In the genomic region with DNA sequence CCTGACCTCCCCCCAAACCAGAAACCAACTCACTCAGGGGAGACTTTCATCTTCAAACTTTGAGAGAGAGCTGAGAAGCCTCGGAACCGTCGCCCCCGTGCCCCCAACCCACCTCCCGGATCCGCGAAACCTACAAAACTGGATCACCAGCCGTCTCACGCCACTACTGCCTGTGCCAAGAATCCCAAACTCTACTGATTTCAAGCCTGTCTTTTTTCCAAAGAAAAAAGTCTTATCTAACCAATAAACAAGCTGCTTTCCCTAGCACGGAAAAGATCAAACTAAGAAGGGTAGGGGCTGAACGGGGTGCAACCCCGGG, we compare ENCODE assay signal across 8 cellular contexts. TPM values are rescaled to one million over a fixed set of nuclear protein-coding genes. Genes with fewer than 3 reads are reported as not detected.
A peak's percentile ranks its signal among the peaks of the same experiment; 100 is the strongest.
DNase-seq lines count a peak whose midpoint lies in the region; ATAC-seq and TF ChIP-seq lines count a peak whose summit lies in the region.

No MANE protein-coding gene starts in this region.

- H3K4me3 Mint-ChIP-seq in stimulated activated naive CD8-positive, alpha-beta T cell treated with anti-CD3 and anti-CD28 coated beads, Interleukin-15, amount 100 ng/mL, for 72 hours = peak overlapping the region; percentile 75 to 86
- peak overlapping the region; percentile 80 for H3K4me3 Mint-ChIP-seq in MCF 10A (ENCODE audit: unreplicated experiment)

- peak overlapping the region; percentile 72 for H3K4me3 ChIP-seq in mucosa of descending colon

- DNase-seq in stimulated activated naive CD8-positive, alpha-beta T cell treated with anti-CD3 and anti-CD28 coated beads, Interleukin-15, amount 100 ng/mL, for 72 hours = no peak
- no peak for DNase-seq in stimulated activated naive CD8-positive, alpha-beta T cell treated with anti-CD3 and anti-CD28 coated beads, Interleukin-15, Interleukin-2, amounts not matched to agents 100 U/mL and 50 U/mL, for 24 hours
- no peak for DNase-seq in MCF 10A (ENCODE audit: unreplicated experiment)
- no peak for DNase-seq in mucosa of descending colon
- DNase-seq in activated CD8-positive, alpha-beta memory T cell treated with anti-CD3 and anti-CD28 coated beads for 24 hours = no peak

- no peak for TF ChIP-seq CTCF in MCF 10A (IDR thresholded peaks at IDR 0.05; ENCODE audit: unreplicated experiment)
- no peak for TF ChIP-seq CTCF in mucosa of descending colon (IDR thresholded peaks at IDR 0.05)

- POLR2A ChIA-PET in MCF 10A (lab: Yijun Ruan, JAX) = no interaction called here

- no TSS peak for BruUV-seq in MCF 10A (replicated peaks; lab: Mats Ljungman, UMichigan)

- H3K4me1 ChIP-seq in mucosa of descending colon (ENCODE audit: low read depth) = peaks cover 34% of the 10 kb centered on the region

- CTCF ChIA-PET in MCF 10A (lab: Yijun Ruan, JAX) = interaction anchor here (0.6 to 1.5 kb wide), 7 partner anchors 17 to 337 kb away, joined by 3 to 9 read pairs (median 3); no protein-coding TSS in a partner anchor

- H3K27me3 Mint-ChIP-seq in stimulated activated naive CD8-positive, alpha-beta T cell treated with anti-CD3 and anti-CD28 coated beads, Interleukin-15, amount 100 ng/mL, for 72 hours = no peaks in the 10 kb centered on the region
- peaks cover 10% of the 10 kb centered on the region for H3K27me3 Mint-ChIP-seq in MCF 10A (ENCODE audit: insufficient read depth, unreplicated experiment)

- H3K9me3 Mint-ChIP-seq in stimulated activated naive CD8-positive, alpha-beta T cell treated with anti-CD3 and anti-CD28 coated beads, Interleukin-15, amount 100 ng/mL, for 72 hours = no peaks in the 10 kb centered on the region
- H3K9me3 Mint-ChIP-seq in MCF 10A (ENCODE audit: unreplicated experiment) = no peaks in the 10 kb centered on the region

- no peak overlapping the region for H3K27ac Mint-ChIP-seq in stimulated activated naive CD8-positive, alpha-beta T cell treated with anti-CD3 and anti-CD28 coated beads, Interleukin-15, amount 100 ng/mL, for 72 hours
- no peak overlapping the region for H3K27ac Mint-ChIP-seq in MCF 10A (ENCODE audit: low read depth, unreplicated experiment)

- H3K36me3 ChIP-seq in mucosa of descending colon (ENCODE audit: low read depth) = no peaks in the 10 kb centered on the region

- H3K4me1 Mint-ChIP-seq in stimulated activated naive CD8-positive, alpha-beta T cell treated with anti-CD3 and anti-CD28 coated beads, Interleukin-15, amount 100 ng/mL, for 72 hours = peaks cover 29% of the 10 kb centered on the region
- H3K4me1 Mint-ChIP-seq in MCF 10A (ENCODE audit: insufficient read depth, unreplicated experiment) = no peaks in the 10 kb centered on the region

- no peaks in the 10 kb centered on the region for H3K9me3 ChIP-seq in mucosa of descending colon

- H3K36me3 Mint-ChIP-seq in MCF 10A (ENCODE audit: insufficient read depth, unreplicated experiment) = peaks cover 5% of the 10 kb centered on the region

- ATAC-seq in stimulated activated naive CD8-positive, alpha-beta T cell treated with anti-CD3 and anti-CD28 coated beads, Interleukin-15, amount 100 ng/mL, for 72 hours = no peak
- ATAC-seq in stimulated activated naive CD8-positive, alpha-beta T cell treated with anti-CD3 and anti-CD28 coated beads, Interleukin-15, Interleukin-2, amounts not matched to agents 100 U/mL and 50 U/mL, for 24 hours = no peak
- ATAC-seq in mucosa of descending colon (no peak), GM18861 (IDR thresholded peaks at IDR 0.05; ENCODE audit: unreplicated experiment) (no peak), HG02678 (IDR thresholded peaks at IDR 0.05; ENCODE audit: unreplicated experiment) (no peak), GM21367 (IDR thresholded peaks at IDR 0.05; ENCODE audit: unreplicated experiment) (no peak)

- intact Hi-C loops in MCF 10A (cut with micrococcal nuclease) = no loop called here
- intact Hi-C loops in mucosa of descending colon (cut with DNase I, micrococcal nuclease) = loop anchor here in 1 of 2 donors (10.0 kb wide), 1 partner anchor 105 kb away; no protein-coding TSS in a partner anchor

RNA-seq across cellular contexts. Expression of a gene that starts 2.0 kb away (rescaled TPM):
- 0.16 and 0.52 TPM in 2 replicates for total RNA-seq in MCF 10A (2022)
- total RNA-seq in mucosa of descending colon = 10 to 100 TPM; 27.6 to 63.3 (median 39.3) TPM

Comparison
In these comparisons a context has a peak if more than half of its experiments do, and no peak if none do; other contexts are left out.
1. RNA of a gene that starts 2.0 kb away (total RNA-seq): 27.6 to 63.3 TPM in mucosa of descending colon; 0.16 to 0.52 TPM in MCF 10A; every median in the first group is over 10 times any median in the second.